8 cellular contexts compared by ENCODE assay signal in the genomic region with DNA sequence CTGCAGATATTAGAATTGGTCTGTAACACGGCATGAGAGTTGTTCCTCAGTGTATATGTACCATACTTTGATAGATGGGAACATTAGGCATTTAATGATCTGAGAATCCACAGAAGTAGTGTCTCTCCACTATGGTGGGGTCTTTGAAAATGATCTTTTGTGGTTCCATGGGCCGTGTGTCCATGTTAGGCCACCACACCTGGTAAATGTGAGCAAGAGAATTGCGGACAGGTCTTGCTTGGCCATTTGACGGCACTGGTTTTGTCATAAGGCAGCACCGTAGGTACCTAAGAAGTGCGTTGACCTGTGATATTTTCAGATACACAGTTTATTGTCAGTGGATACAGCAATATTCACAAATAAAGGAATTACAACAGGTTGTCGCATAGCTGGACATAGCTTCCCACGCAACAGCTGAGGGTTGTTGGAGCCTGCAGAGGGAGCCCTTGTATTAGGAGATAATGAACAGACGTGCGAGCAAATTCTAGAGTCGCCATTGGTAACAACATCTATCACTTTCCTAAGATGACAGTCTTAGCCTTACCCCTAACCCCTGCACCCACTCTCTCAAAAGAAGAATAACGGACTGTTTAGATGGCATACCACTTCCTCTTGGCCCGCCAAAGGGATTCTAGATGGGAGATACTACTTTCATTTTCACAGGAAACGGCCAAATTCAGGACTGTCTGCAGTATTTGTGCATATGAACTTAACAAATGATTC.
DNase-seq lines count a peak whose midpoint lies in the region; ATAC-seq and TF ChIP-seq lines count a peak whose summit lies in the region.

No MANE protein-coding gene starts in this region.

- H3K36me3 Mint-ChIP-seq in activated naive CD8-positive, alpha-beta T cell treated with anti-CD3 and anti-CD28 coated beads, Interleukin-2, amount 50 U/mL, for 24 hours (ENCODE audit: low read depth), result no peaks in the 10 kb centered on the region

- peak; percentile 72 for DNase-seq in HCEC 1CT
- DNase-seq in RPMI8226, result peak; percentile 50
- DNase-seq in activated naive CD8-positive, alpha-beta T cell treated with anti-CD3 and anti-CD28 coated beads, Interleukin-2, amount 50 U/mL, for 24 hours, result peak; percentile 47
- peak; percentile 41 to 58 (median 55) for DNase-seq in heart left ventricle
- peak in 8 of 10 donors; percentile 28 to 88 (median 65) for DNase-seq in posterior cingulate gyrus
- DNase-seq in mesenteric fat pad (ENCODE audit: low spot score), result no peak

- peak overlapping the region; percentile 75 for H3K4me3 Mint-ChIP-seq in activated naive CD8-positive, alpha-beta T cell treated with anti-CD3 and anti-CD28 coated beads, Interleukin-2, amount 50 U/mL, for 24 hours

- no peaks in the 10 kb centered on the region for H3K27me3 Mint-ChIP-seq in activated naive CD8-positive, alpha-beta T cell treated with anti-CD3 and anti-CD28 coated beads, Interleukin-2, amount 50 U/mL, for 24 hours

- 39 to 42% (median 40%) methylated on average over 13 to 14 of the region's 14 CpGs for WGBS in heart left ventricle, 4 donors

- H3K9me3 ChIP-seq in Loucy (ENCODE audit: insufficient read depth, low read depth, low read length) (no peaks in the 10 kb centered on the region), heart left ventricle (no peaks in the 10 kb centered on the region)

- H3K27ac ChIP-seq in heart left ventricle, result peak overlapping the region in 1 of 12 donors; percentile 11

- no peaks in the 10 kb centered on the region for H3K27me3 ChIP-seq in Loucy (ENCODE audit: insufficient read depth, low read length, poor library complexity, severe bottlenecking)
- no peaks in the 10 kb centered on the region for H3K27me3 ChIP-seq in heart left ventricle

- H3K9ac ChIP-seq in Loucy (ENCODE audit: low read depth, low read length, poor library complexity, severe bottlenecking), result peak overlapping the region; percentile 63

- no peaks in the 10 kb centered on the region for H3K9me2 ChIP-seq in Loucy (replicated peaks; ENCODE audit: low read depth, low read length)

- H2AFZ ChIP-seq in Loucy (ENCODE audit: low read length), result peak overlapping the region; percentile 97

- no peaks in the 10 kb centered on the region for H3K9me3 Mint-ChIP-seq in activated naive CD8-positive, alpha-beta T cell treated with anti-CD3 and anti-CD28 coated beads, Interleukin-2, amount 50 U/mL, for 24 hours

- TF ChIP-seq POLR2A in heart left ventricle (IDR thresholded peaks at IDR 0.05), result no peak

- no peaks in the 10 kb centered on the region for H4K20me1 ChIP-seq in Loucy (ENCODE audit: insufficient read depth, low read length, poor library complexity, severe bottlenecking)

- H3K4me1 ChIP-seq in Loucy (ENCODE audit: insufficient read depth, low read length, poor library complexity, severe bottlenecking) (peaks cover 7% of the 10 kb centered on the region), heart left ventricle (peaks cover 0 to 11% (median 0%) of the 10 kb centered on the region in 12 donors)

- peak; percentile 89 for ATAC-seq in activated naive CD8-positive, alpha-beta T cell treated with anti-CD3 and anti-CD28 coated beads, Interleukin-2, amount 50 U/mL, for 24 hours
- ATAC-seq in heart left ventricle, result peak; percentile 58 to 94 (median 86)

- H3K4me3 ChIP-seq in GM08714 (ENCODE audit: low read length) (peak overlapping the region; percentile 70), Loucy (ENCODE audit: low read length, poor library complexity, severe bottlenecking) (peak overlapping the region; percentile 76), heart left ventricle (peak overlapping the region; percentile 14 to 65 (median 50))

- peak; percentile 90 for TF ChIP-seq CTCF in Loucy (conservative IDR thresholded peaks at IDR 0.05; ENCODE audit: low read length)
- TF ChIP-seq CTCF in heart left ventricle (IDR thresholded peaks at IDR 0.05), result peak; percentile 52 to 82 (median 70)

- no peaks in the 10 kb centered on the region for H3F3A ChIP-seq in Loucy (ENCODE audit: low read depth)

- peak overlapping the region; percentile 72 for H3K4me2 ChIP-seq in Loucy (ENCODE audit: low read depth, low read length, poor library complexity, severe bottlenecking)

- H3K4me1 Mint-ChIP-seq in activated naive CD8-positive, alpha-beta T cell treated with anti-CD3 and anti-CD28 coated beads, Interleukin-2, amount 50 U/mL, for 24 hours, result peaks cover 12% of the 10 kb centered on the region

- intact Hi-C loops in heart left ventricle (cut with DNase I) (loop anchor here in 7 of 10 donors (2.0 to 10.0 kb wide), 7 partner anchors 113 to 870 kb away; partner anchors contain the start of gene COL28A1 (in 1 of the 7)), posterior cingulate gyrus (cut with DNase I) (loop anchor here (1.0 to 10.0 kb wide), 2 partner anchors 116 to 870 kb away; no protein-coding TSS in a partner anchor)

- H3K36me3 ChIP-seq in Loucy (ENCODE audit: insufficient read depth, low read length) (no peaks in the 10 kb centered on the region), heart left ventricle (no peaks in the 10 kb centered on the region)

- H3K79me2 ChIP-seq in Loucy (ENCODE audit: insufficient read depth, low read length), result no peaks in the 10 kb centered on the region

- peak overlapping the region; percentile 65 for H3K27ac Mint-ChIP-seq in activated naive CD8-positive, alpha-beta T cell treated with anti-CD3 and anti-CD28 coated beads, Interleukin-2, amount 50 U/mL, for 24 hours
